1 cellular context compared by ENCODE assay signal in the genomic region with DNA sequence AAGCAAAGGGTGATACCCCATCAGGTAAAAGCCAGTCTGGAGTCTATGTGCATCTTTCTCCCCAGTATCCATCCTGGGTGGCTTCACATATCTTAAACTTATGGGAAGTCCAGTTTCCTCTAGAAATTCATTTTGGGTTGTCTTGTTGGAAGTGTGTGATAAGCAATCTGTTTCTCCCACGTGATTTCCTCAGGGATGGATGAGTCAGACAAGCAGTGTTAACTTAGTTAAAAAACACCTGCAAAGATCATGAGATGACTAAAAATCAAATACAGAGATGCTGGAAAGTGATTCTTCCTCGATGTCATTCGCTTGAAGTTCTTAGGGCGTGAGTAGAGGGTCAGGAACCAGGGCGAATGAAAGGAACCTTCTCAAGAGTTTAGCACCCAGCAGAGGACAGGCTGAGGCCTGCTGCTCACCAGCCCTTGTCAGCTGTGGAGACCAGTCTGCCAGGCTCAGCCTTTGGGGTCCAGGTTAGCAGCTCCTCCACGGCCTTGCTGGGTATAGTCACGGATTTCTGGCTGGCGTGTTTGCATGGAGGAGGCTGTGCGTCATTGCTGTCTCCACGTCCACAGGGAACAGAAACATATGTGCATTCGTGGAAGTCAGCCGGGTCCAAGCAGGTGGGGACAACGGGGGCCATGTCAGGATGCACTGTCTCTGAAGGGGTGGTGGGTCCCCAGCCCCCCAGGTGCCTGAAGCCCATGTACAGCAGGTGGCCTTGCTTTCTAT.
TF ChIP-seq lines count a peak whose summit lies in the region.

No MANE protein-coding gene starts in this region.

TF ChIP-seq in K562, 482 proteins besides CTCF, POLR2A, EP300 and RAD21 (continued from another document):
- TF ChIP-seq, protein P1, sequence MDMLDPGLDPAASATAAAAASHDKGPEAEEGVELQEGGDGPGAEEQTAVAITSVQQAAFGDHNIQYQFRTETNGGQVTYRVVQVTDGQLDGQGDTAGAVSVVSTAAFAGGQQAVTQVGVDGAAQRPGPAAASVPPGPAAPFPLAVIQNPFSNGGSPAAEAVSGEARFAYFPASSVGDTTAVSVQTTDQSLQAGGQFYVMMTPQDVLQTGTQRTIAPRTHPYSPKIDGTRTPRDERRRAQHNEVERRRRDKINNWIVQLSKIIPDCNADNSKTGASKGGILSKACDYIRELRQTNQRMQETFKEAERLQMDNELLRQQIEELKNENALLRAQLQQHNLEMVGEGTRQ (CRISPR knock-in tag; IDR thresholded peaks at IDR 0.05): peak; percentile 21; the same call in 1 of the 2 replicates
- TF ChIP-seq RAD51 (IDR thresholded peaks at IDR 0.05; ENCODE audit: borderline replicate concordance, low read depth) (0 out of 2 replicates have a peak, but pooled peaks have one; percentile 31), CBFA2T3 (IDR thresholded peaks at IDR 0.05) (peak; percentile 29; the same call in 1 of the 2 replicates), FOSL1 (tag; conservative IDR thresholded peaks at IDR 0.05) (peak; percentile 85), RCOR1 (IDR thresholded peaks at IDR 0.05; ENCODE audit: borderline replicate concordance in 1 of 2, low read depth in 2 of 2, low read length in 2 of 2) (0 out of 4 replicates have a peak, but pooled peaks of 1 of the 2 experiments have one; percentile 23), JUN (IDR thresholded peaks at IDR 0.05; ENCODE audit: borderline replicate concordance, low read depth, low read length) (peak; percentile 41; the same call in 1 of the 2 replicates), JUN (CRISPR knock-in tag; IDR thresholded peaks at IDR 0.05; ENCODE audit: borderline replicate concordance) (no peak)
- TF ChIP-seq, protein P2, sequence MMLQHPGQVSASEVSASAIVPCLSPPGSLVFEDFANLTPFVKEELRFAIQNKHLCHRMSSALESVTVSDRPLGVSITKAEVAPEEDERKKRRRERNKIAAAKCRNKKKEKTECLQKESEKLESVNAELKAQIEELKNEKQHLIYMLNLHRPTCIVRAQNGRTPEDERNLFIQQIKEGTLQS (IDR thresholded peaks at IDR 0.05): peak; percentile 58; the same call in 1 of the 2 replicates
- TF ChIP-seq, protein P2 (CRISPR knock-in tag; conservative IDR thresholded peaks at IDR 0.05): no peak
- TF ChIP-seq, protein P3, sequence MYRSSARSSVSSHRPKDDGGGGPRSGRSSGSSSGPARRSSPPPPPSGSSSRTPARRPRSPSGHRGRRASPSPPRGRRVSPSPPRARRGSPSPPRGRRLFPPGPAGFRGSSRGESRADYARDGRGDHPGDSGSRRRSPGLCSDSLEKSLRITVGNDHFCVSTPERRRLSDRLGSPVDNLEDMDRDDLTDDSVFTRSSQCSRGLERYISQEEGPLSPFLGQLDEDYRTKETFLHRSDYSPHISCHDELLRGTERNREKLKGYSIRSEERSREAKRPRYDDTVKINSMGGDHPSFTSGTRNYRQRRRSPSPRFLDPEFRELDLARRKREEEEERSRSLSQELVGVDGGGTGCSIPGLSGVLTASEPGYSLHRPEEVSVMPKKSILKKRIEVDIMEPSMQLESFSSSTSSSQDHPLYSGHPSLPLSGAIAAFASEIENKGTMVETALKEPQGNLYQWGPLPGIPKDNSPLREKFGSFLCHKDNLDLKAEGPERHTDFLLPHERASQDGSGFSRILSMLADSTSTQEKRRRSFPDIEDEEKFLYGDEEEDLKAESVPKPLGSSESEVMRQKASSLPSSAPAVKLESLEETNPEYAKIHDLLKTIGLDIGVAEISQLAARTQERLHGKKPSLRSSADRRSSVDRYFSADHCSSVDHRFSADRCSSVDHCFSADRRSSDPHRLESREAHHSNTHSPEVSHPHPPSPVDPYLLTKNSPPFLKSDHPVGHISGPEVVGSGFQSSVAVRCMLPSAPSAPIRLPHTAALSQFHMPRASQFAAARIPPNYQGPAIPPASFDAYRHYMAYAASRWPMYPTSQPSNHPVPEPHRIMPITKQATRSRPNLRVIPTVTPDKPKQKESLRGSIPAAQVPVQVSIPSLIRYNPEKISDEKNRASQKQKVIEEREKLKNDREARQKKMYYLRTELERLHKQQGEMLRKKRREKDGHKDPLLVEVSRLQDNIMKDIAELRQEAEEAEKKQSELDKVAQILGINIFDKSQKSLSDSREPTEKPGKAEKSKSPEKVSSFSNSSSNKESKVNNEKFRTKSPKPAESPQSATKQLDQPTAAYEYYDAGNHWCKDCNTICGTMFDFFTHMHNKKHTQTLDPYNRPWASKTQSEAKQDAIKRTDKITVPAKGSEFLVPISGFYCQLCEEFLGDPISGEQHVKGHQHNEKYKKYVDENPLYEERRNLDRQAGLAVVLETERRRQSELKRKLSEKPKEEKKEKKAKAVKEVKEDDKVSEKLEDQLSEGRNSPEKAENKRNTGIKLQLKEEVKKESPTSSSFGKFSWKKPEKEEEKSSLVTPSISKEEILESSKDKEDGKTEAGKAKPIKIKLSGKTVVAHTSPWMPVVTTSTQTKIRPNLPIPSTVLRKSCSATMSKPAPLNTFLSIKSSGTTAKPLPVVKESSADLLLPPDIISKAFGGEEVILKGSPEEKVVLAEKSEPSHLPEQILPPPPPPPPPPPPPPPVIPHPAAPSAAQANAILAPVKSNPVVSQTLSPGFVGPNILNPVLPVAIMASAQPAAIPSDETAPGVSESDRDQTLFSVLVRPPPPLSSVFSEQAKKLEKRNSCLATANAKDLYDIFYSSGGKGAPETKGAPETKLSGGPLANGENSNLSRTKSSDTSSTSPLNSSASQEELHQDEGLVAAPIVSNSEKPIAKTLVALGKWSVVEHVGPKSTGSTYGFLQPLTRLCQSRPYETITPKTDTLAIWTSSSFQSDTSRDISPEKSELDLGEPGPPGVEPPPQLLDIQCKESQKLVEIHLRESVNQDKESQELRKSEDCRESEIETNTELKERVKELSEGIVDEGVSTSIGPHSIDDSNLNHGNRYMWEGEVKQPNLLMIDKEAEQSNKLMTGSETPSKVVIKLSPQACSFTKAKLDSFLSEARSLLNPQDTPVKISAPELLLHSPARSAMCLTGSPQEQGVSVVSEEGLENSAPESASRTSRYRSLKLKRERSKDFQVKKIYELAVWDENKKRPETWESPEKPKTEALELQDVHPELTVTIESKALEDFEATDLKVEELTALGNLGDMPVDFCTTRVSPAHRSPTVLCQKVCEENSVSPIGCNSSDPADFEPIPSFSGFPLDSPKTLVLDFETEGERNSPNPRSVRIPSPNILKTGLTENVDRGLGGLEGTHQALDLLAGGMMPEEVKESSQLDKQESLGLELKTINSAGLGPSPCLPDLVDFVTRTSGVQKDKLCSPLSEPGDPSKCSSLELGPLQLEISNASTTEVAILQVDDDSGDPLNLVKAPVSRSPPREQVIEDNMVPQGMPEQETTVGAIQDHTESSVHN (IDR thresholded peaks at IDR 0.05; ENCODE audit: borderline replicate concordance in 1 of 2, low read depth in 1 of 2): no peak
- TF ChIP-seq, protein P4, sequence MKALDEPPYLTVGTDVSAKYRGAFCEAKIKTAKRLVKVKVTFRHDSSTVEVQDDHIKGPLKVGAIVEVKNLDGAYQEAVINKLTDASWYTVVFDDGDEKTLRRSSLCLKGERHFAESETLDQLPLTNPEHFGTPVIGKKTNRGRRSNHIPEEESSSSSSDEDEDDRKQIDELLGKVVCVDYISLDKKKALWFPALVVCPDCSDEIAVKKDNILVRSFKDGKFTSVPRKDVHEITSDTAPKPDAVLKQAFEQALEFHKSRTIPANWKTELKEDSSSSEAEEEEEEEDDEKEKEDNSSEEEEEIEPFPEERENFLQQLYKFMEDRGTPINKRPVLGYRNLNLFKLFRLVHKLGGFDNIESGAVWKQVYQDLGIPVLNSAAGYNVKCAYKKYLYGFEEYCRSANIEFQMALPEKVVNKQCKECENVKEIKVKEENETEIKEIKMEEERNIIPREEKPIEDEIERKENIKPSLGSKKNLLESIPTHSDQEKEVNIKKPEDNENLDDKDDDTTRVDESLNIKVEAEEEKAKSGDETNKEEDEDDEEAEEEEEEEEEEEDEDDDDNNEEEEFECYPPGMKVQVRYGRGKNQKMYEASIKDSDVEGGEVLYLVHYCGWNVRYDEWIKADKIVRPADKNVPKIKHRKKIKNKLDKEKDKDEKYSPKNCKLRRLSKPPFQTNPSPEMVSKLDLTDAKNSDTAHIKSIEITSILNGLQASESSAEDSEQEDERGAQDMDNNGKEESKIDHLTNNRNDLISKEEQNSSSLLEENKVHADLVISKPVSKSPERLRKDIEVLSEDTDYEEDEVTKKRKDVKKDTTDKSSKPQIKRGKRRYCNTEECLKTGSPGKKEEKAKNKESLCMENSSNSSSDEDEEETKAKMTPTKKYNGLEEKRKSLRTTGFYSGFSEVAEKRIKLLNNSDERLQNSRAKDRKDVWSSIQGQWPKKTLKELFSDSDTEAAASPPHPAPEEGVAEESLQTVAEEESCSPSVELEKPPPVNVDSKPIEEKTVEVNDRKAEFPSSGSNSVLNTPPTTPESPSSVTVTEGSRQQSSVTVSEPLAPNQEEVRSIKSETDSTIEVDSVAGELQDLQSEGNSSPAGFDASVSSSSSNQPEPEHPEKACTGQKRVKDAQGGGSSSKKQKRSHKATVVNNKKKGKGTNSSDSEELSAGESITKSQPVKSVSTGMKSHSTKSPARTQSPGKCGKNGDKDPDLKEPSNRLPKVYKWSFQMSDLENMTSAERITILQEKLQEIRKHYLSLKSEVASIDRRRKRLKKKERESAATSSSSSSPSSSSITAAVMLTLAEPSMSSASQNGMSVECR (CRISPR knock-in tag; IDR thresholded peaks at IDR 0.05): no peak
TF ChIP-seq in K562: peak in this region for 8.
